1 cellular context compared by ENCODE assay signal in genomic region chr5:963673-964531, GRCh38.
TF ChIP-seq lines count a peak whose summit lies in the region.

No MANE protein-coding gene starts in this region.

TF ChIP-seq in HepG2, 621 proteins besides CTCF, POLR2A, EP300 and RAD21:
- TF ChIP-seq, protein P1, sequence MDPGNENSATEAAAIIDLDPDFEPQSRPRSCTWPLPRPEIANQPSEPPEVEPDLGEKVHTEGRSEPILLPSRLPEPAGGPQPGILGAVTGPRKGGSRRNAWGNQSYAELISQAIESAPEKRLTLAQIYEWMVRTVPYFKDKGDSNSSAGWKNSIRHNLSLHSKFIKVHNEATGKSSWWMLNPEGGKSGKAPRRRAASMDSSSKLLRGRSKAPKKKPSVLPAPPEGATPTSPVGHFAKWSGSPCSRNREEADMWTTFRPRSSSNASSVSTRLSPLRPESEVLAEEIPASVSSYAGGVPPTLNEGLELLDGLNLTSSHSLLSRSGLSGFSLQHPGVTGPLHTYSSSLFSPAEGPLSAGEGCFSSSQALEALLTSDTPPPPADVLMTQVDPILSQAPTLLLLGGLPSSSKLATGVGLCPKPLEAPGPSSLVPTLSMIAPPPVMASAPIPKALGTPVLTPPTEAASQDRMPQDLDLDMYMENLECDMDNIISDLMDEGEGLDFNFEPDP (CRISPR knock-in tag; conservative IDR thresholded peaks at IDR 0.05): no peak
- no peak for TF ChIP-seq RERE (CRISPR knock-in tag; IDR thresholded peaks at IDR 0.05; ENCODE audit: low read depth)
- no peak for TF ChIP-seq ZNF782 (CRISPR knock-in tag; IDR thresholded peaks at IDR 0.05; ENCODE audit: borderline replicate concordance)
- TF ChIP-seq MEIS2 (CRISPR knock-in tag; IDR thresholded peaks at IDR 0.05): no peak
- TF ChIP-seq, protein P2, sequence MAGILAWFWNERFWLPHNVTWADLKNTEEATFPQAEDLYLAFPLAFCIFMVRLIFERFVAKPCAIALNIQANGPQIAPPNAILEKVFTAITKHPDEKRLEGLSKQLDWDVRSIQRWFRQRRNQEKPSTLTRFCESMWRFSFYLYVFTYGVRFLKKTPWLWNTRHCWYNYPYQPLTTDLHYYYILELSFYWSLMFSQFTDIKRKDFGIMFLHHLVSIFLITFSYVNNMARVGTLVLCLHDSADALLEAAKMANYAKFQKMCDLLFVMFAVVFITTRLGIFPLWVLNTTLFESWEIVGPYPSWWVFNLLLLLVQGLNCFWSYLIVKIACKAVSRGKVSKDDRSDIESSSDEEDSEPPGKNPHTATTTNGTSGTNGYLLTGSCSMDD (CRISPR knock-in tag; IDR thresholded peaks at IDR 0.05): no peak
- no peak for TF ChIP-seq TFDP1 (CRISPR knock-in tag; IDR thresholded peaks at IDR 0.05; ENCODE audit: borderline replicate concordance)
- TF ChIP-seq CREB1 (IDR thresholded peaks at IDR 0.05): no peak
- no peak for TF ChIP-seq CREB1 (CRISPR knock-in tag; IDR thresholded peaks at IDR 0.05)
